ENCODE assay signal across 24 cellular contexts in genomic region chr2:127577503-127577902, GRCh38. TPM values are rescaled to one million over a fixed set of nuclear protein-coding genes. Genes with fewer than 3 reads are reported as not detected.
A peak's percentile ranks its signal among the peaks of the same experiment; 100 is the strongest.
DNase-seq lines count a peak whose midpoint lies in the region; ATAC-seq and TF ChIP-seq lines count a peak whose summit lies in the region.
"Had no signal": no experiment of that assay in that cellular context is flagged by ENCODE, and none has a peak within 500 bp of the region (broad histone marks: within the 10 kb centered on the region; RNA-seq: fewer than 3 reads in every experiment).

No MANE protein-coding gene starts in this region.

- H3K27me3 Mint-ChIP-seq in activated CD8-positive, alpha-beta memory T cell treated with anti-CD3 and anti-CD28 coated beads, Interleukin-2, amount 10 ng/mL, durations not matched to agents 7 days and 5 days = peaks cover 49% of the 10 kb centered on the region
- H3K27me3 Mint-ChIP-seq in natural killer cell (ENCODE audit: low read depth in 2 of 2) = peaks cover 0 to under 1% of the 10 kb centered on the region in 2 donors

- H3K4me3 Mint-ChIP-seq in activated CD8-positive, alpha-beta memory T cell treated with anti-CD3 and anti-CD28 coated beads, Interleukin-2, amount 10 ng/mL, durations not matched to agents 7 days and 5 days = no peak overlapping the region
- H3K4me3 Mint-ChIP-seq in natural killer cell = no peak overlapping the region

- H3K27ac Mint-ChIP-seq in activated CD8-positive, alpha-beta memory T cell treated with anti-CD3 and anti-CD28 coated beads, Interleukin-2, amount 10 ng/mL, durations not matched to agents 7 days and 5 days = no peak overlapping the region
- H3K27ac Mint-ChIP-seq in natural killer cell = no peak overlapping the region

- no peak for TF ChIP-seq CTCF in natural killer cell (IDR thresholded peaks at IDR 0.05)
- no peak for TF ChIP-seq CTCF in A673 (conservative IDR thresholded peaks at IDR 0.05; ENCODE audit: low read depth, low read length)

- H3K36me3 Mint-ChIP-seq in activated CD8-positive, alpha-beta memory T cell treated with anti-CD3 and anti-CD28 coated beads, Interleukin-2, amount 10 ng/mL, durations not matched to agents 7 days and 5 days = no peaks in the 10 kb centered on the region
- no peaks in the 10 kb centered on the region for H3K36me3 Mint-ChIP-seq in natural killer cell
- H3K36me3 Mint-ChIP-seq: T-cell had no signal

- H3K4me3 ChIP-seq in A673 (ENCODE audit: low read depth, low read length, poor library complexity, severe bottlenecking) = no peak overlapping the region
- H3K4me3 ChIP-seq: body of pancreas, thyroid gland had no signal

- H3K4me1 ChIP-seq in A673 (ENCODE audit: insufficient read depth, low read length, poor library complexity, severe bottlenecking) = no peaks in the 10 kb centered on the region
- H3K4me1 ChIP-seq: BE2C, body of pancreas, thyroid gland had no signal

- peak; percentile 53 for DNase-seq in activated CD8-positive, alpha-beta memory T cell treated with anti-CD3 and anti-CD28 coated beads for 24 hours
- DNase-seq in activated CD8-positive, alpha-beta memory T cell treated with anti-CD3 and anti-CD28 coated beads, Interleukin-2, amount 50 U/mL, for 4 hours = no peak
- DNase-seq in activated CD8-positive, alpha-beta memory T cell treated with anti-CD3 and anti-CD28 coated beads, Interleukin-2, amount 10 ng/mL, durations not matched to agents 7 days and 5 days = peak; percentile 36
- DNase-seq in natural killer cell (peak; percentile 7), ureter (ENCODE audit: low spot score) (peak; percentile 29), NCI-H2196 treated with DMSO at 0.1 percent for 48 hours (lab: John Stamatoyannopoulos, UW; ENCODE audit: unreplicated experiment) (no peak), occipital lobe (lab: John Stamatoyannopoulos, UW) (no peak), A673 (ENCODE audit: low spot score) (no peak)
- DNase-seq: activated CD4-positive, alpha-beta T cell treated with anti-CD3 and anti-CD28 coated beads for 48 hours; activated gamma-delta T cell; BE2C; body of pancreas; GF-D8; kidney glomerular epithelial cell; mesenchymal stem cell; NCI-H1694 treated with DMSO at 0.1 percent for 48 hours; NCI-H69; stimulated activated CD4-positive, alpha-beta T cell treated with anti-CD3 and anti-CD28 coated beads, Interleukin-4, amount 100 ng/mL, for 1 hour; stimulated activated naive CD8-positive, alpha-beta T cell treated with anti-CD3 and anti-CD28 coated beads, Interleukin-15, Interleukin-2, amounts not matched to agents 100 U/mL and 50 U/mL, for 24 hours; thyroid gland had no signal

- CTCF ChIA-PET in activated CD8-positive, alpha-beta memory T cell treated with anti-CD3 and anti-CD28 coated beads, Interleukin-2, amount 10 ng/mL, durations not matched to agents 7 days and 5 days (lab: Charles Lee) = no interaction called here
- CTCF ChIA-PET in A673 (lab: Charles Lee) = no interaction called here

- intact Hi-C loops in natural killer cell (cut with micrococcal nuclease) (no loop called here), A673 (cut with micrococcal nuclease; ENCODE audit: unreplicated experiment) (no loop called here)

- POLR2A ChIA-PET in A673 (lab: Charles Lee; ENCODE audit: low non-redundant PET) = no interaction called here

- no peaks in the 10 kb centered on the region for H3K9me3 ChIP-seq in A673 (ENCODE audit: low read depth, low read length, poor library complexity, severe bottlenecking)
- H3K9me3 ChIP-seq: BE2C, body of pancreas, SJCRH30, thyroid gland had no signal

- peaks cover 9% of the 10 kb centered on the region for H3K4me1 Mint-ChIP-seq in activated CD8-positive, alpha-beta memory T cell treated with anti-CD3 and anti-CD28 coated beads, Interleukin-2, amount 10 ng/mL, durations not matched to agents 7 days and 5 days
- H3K4me1 Mint-ChIP-seq in natural killer cell = peaks cover 6 to 24% of the 10 kb centered on the region in 2 donors

- no TSS peak for BruUV-seq in A673 (replicated peaks; lab: Mats Ljungman, UMichigan)

- H3K9me3 Mint-ChIP-seq in activated CD8-positive, alpha-beta memory T cell treated with anti-CD3 and anti-CD28 coated beads, Interleukin-2, amount 10 ng/mL, durations not matched to agents 7 days and 5 days (ENCODE audit: low read depth) = no peaks in the 10 kb centered on the region
- no peaks in the 10 kb centered on the region for H3K9me3 Mint-ChIP-seq in natural killer cell
- H3K9me3 Mint-ChIP-seq: T-cell had no signal

- no peaks in the 10 kb centered on the region for H3K36me3 ChIP-seq in A673 (ENCODE audit: insufficient read depth, low read length, poor library complexity, severe bottlenecking)
- H3K36me3 ChIP-seq: BE2C, SJCRH30, thyroid gland had no signal

- H3K27ac ChIP-seq in A673 (ENCODE audit: low read depth, low read length, poor library complexity, severe bottlenecking) = no peak overlapping the region
- H3K27ac ChIP-seq: body of pancreas, SJCRH30, thyroid gland had no signal

- H3K27me3 ChIP-seq in A673 (replicated peaks; ENCODE audit: insufficient read depth, low read depth, low read length, poor library complexity) = no peaks in the 10 kb centered on the region
- H3K27me3 ChIP-seq: BE2C, body of pancreas, SJCRH30, thyroid gland had no signal

- ATAC-seq in activated CD8-positive, alpha-beta memory T cell treated with anti-CD3 and anti-CD28 coated beads, Interleukin-2, amount 10 ng/mL, durations not matched to agents 7 days and 5 days = no peak
- ATAC-seq in natural killer cell = no peak
- ATAC-seq: body of pancreas; stimulated activated naive CD8-positive, alpha-beta T cell treated with anti-CD3 and anti-CD28 coated beads, Interleukin-15, Interleukin-2, amounts not matched to agents 100 U/mL and 50 U/mL, for 24 hours; T-cell had no signal

RNA-seq across cellular contexts. Expression of gene MYO7B, which starts 42.0 kb away (rescaled TPM):
- under 1 TPM in 1 of 2 experiments, not detected in 1; 0.26 TPM for total RNA-seq in activated CD8-positive, alpha-beta memory T cell treated with anti-CD3 and anti-CD28 coated beads, Interleukin-2, amount 10 ng/mL, durations not matched to agents 7 days and 5 days
- total RNA-seq in natural killer cell (under 1 TPM; 0.14 to 0.45 (median 0.25) TPM), ureter (0.78 TPM), occipital lobe (not detected), A673 (2021) (0.24 TPM in 1 of 2 replicates, not detected in the other)
- total RNA-seq: epithelial cell of proximal tubule, myocyte had no signal

RNA-seq across cellular contexts. Expression of gene IWS1, which starts 51.2 kb away (rescaled TPM):
- 10 to 100 TPM; 53.2 to 55.1 TPM for total RNA-seq in activated CD8-positive, alpha-beta memory T cell treated with anti-CD3 and anti-CD28 coated beads, Interleukin-2, amount 10 ng/mL, durations not matched to agents 7 days and 5 days
- total RNA-seq in natural killer cell = 10 to 100 TPM; 21.7 to 27.1 (median 23.9) TPM
- total RNA-seq in ureter = 43.5 TPM
- total RNA-seq in occipital lobe = 34.5 TPM
- total RNA-seq in A673 (2021) = 66.0 and 67.2 TPM in 2 replicates

Comparison
In these comparisons a context has a peak if more than half of its experiments do, and no peak if none do; other contexts are left out.
1. DNase-seq: peak in activated CD8-positive, alpha-beta memory T cell treated with anti-CD3 and anti-CD28 coated beads for 24 hours (single experiment), activated CD8-positive, alpha-beta memory T cell treated with anti-CD3 and anti-CD28 coated beads, Interleukin-2, amount 10 ng/mL, durations not matched to agents 7 days and 5 days (single experiment), natural killer cell (single experiment) and ureter (single experiment); none in activated CD8-positive, alpha-beta memory T cell treated with anti-CD3 and anti-CD28 coated beads, Interleukin-2, amount 50 U/mL, for 4 hours (single experiment), NCI-H2196 treated with DMSO at 0.1 percent for 48 hours (single experiment), occipital lobe (single experiment) and A673 (single experiment).